22 cellular contexts compared by ENCODE assay signal in genomic region chr16:27333549-27333948, GRCh38. TPM values are rescaled to one million over a fixed set of nuclear protein-coding genes. Genes with fewer than 3 reads are reported as not detected.
DNase-seq lines count a peak whose midpoint lies in the region; ATAC-seq and TF ChIP-seq lines count a peak whose summit lies in the region.
"Had no signal": no experiment of that assay in that cellular context is flagged by ENCODE, and none has a peak within 500 bp of the region (broad histone marks: within the 10 kb centered on the region; RNA-seq: fewer than 3 reads in every experiment).

No MANE protein-coding gene starts in this region.

- no peaks in the 10 kb centered on the region for H3K9me3 Mint-ChIP-seq in osteocyte (ENCODE audit: unreplicated experiment)
- H3K9me3 Mint-ChIP-seq: type B pancreatic cell had no signal

- no peak for TF ChIP-seq EP300 in esophagus muscularis mucosa (IDR thresholded peaks at IDR 0.05)

- BruUV-seq in A673 (replicated peaks; lab: Mats Ljungman, UMichigan), result no TSS peak

- POLR2A ChIA-PET in A673 (lab: Charles Lee; ENCODE audit: low non-redundant PET), result no interaction called here

- peaks cover 20% of the 10 kb centered on the region for H3K36me3 ChIP-seq in left ventricle myocardium inferior
- H3K36me3 ChIP-seq in right atrium auricular region, result peaks cover 22% of the 10 kb centered on the region
- H3K36me3 ChIP-seq in esophagus muscularis mucosa, result peaks cover 0 to 38% (median 22%) of the 10 kb centered on the region in 4 donors
- H3K36me3 ChIP-seq in A673 (ENCODE audit: insufficient read depth, low read length, poor library complexity, severe bottlenecking), result no peaks in the 10 kb centered on the region
- H3K36me3 ChIP-seq: neural progenitor cell had no signal

- no peaks in the 10 kb centered on the region for H3K27me3 ChIP-seq in left ventricle myocardium inferior (ENCODE audit: low read depth)
- no peaks in the 10 kb centered on the region for H3K27me3 ChIP-seq in right atrium auricular region
- H3K27me3 ChIP-seq in esophagus muscularis mucosa, result no peaks in the 10 kb centered on the region
- H3K27me3 ChIP-seq in A673 (replicated peaks; ENCODE audit: insufficient read depth, low read depth, low read length, poor library complexity), result no peaks in the 10 kb centered on the region
- H3K27me3 ChIP-seq: heart left ventricle, neural progenitor cell had no signal

- H3K4me1 ChIP-seq in left ventricle myocardium inferior, result peaks cover 47% of the 10 kb centered on the region
- H3K4me1 ChIP-seq in right atrium auricular region, result peaks cover 0 to 33% of the 10 kb centered on the region in 2 donors
- H3K4me1 ChIP-seq in esophagus muscularis mucosa, result peaks cover 27 to 98% (median 96%) of the 10 kb centered on the region in 4 donors
- H3K4me1 ChIP-seq in A673 (ENCODE audit: insufficient read depth, low read length, poor library complexity, severe bottlenecking), result peaks cover 17% of the 10 kb centered on the region
- H3K4me1 ChIP-seq: neural progenitor cell had no signal

- no peak for ATAC-seq in GM18511 (IDR thresholded peaks at IDR 0.05; ENCODE audit: unreplicated experiment)
- ATAC-seq: GM23338, heart left ventricle had no signal

- intact Hi-C loops in left ventricle myocardium inferior (cut with micrococcal nuclease), result no loop called here
- intact Hi-C loops in esophagus muscularis mucosa (cut with DNase I), result no loop called here
- intact Hi-C loops in A673 (cut with micrococcal nuclease; ENCODE audit: unreplicated experiment), result no loop called here

- CTCF ChIA-PET in A673 (lab: Charles Lee), result no interaction called here

- no peak for TF ChIP-seq POLR2A in esophagus muscularis mucosa (IDR thresholded peaks at IDR 0.05; ENCODE audit: low read depth)

- H3K27ac ChIP-seq in left ventricle myocardium inferior (replicated peaks) (peak overlapping the region; percentile 91), right atrium auricular region (peak overlapping the region in 1 of 2 donors; percentile 41), esophagus muscularis mucosa (replicated peaks in 1 of 4) (peak overlapping the region; percentile 97 to 99 (median 98)), A673 (ENCODE audit: low read depth, low read length, poor library complexity, severe bottlenecking) (no peak overlapping the region)
- H3K27ac ChIP-seq: neural progenitor cell had no signal

- peaks cover 37% of the 10 kb centered on the region for H3K4me1 Mint-ChIP-seq in osteocyte (ENCODE audit: unreplicated experiment)

- H3K27ac Mint-ChIP-seq in osteocyte (ENCODE audit: unreplicated experiment), result peak overlapping the region; percentile 70
- H3K27ac Mint-ChIP-seq: endodermal cell, GM23338, neural progenitor cell, type B pancreatic cell had no signal

- TF ChIP-seq CTCF in left ventricle myocardium inferior (IDR thresholded peaks at IDR 0.05; ENCODE audit: borderline replicate concordance) (no peak), right atrium auricular region (IDR thresholded peaks at IDR 0.05) (no peak), esophagus muscularis mucosa (IDR thresholded peaks at IDR 0.05) (no peak), osteocyte (IDR thresholded peaks at IDR 0.05) (no peak), A673 (conservative IDR thresholded peaks at IDR 0.05; ENCODE audit: low read depth, low read length) (no peak)

- H3K36me3 Mint-ChIP-seq in osteocyte (ENCODE audit: unreplicated experiment), result peaks cover 10% of the 10 kb centered on the region
- H3K36me3 Mint-ChIP-seq: neural progenitor cell, type B pancreatic cell had no signal

- no peaks in the 10 kb centered on the region for H3K27me3 Mint-ChIP-seq in osteocyte (ENCODE audit: unreplicated experiment)
- H3K27me3 Mint-ChIP-seq: type B pancreatic cell had no signal

- no peak overlapping the region for H3K4me3 Mint-ChIP-seq in osteocyte (ENCODE audit: unreplicated experiment)
- H3K4me3 Mint-ChIP-seq: endodermal cell, GM23338, neural progenitor cell, type B pancreatic cell had no signal

- no peaks in the 10 kb centered on the region for H3K9me3 ChIP-seq in left ventricle myocardium inferior (replicated peaks)
- H3K9me3 ChIP-seq in right atrium auricular region, result no peaks in the 10 kb centered on the region
- H3K9me3 ChIP-seq in esophagus muscularis mucosa, result no peaks in the 10 kb centered on the region
- no peaks in the 10 kb centered on the region for H3K9me3 ChIP-seq in A673 (ENCODE audit: low read depth, low read length, poor library complexity, severe bottlenecking)
- H3K9me3 ChIP-seq: SK-N-SH had no signal

- WGBS in esophagus muscularis mucosa, result 80% methylated on average over 3 of the region's 3 CpGs

- DNase-seq in left ventricle myocardium inferior (no peak), right atrium auricular region (ENCODE audit: low spot score) (no peak), esophagus muscularis mucosa (ENCODE audit: extremely low spot score) (no peak), osteocyte (ENCODE audit: extremely low spot score, unreplicated experiment) (no peak), AML-193 (lab: John Stamatoyannopoulos, UW) (no peak), A673 (ENCODE audit: low spot score) (no peak), hypothalamus (lab: John Stamatoyannopoulos, UW) (no peak)
- DNase-seq: activated CD4-positive, alpha-beta T cell treated with anti-CD3 and anti-CD28 coated beads, Interleukin-2, amount 50 U/mL, for 4 hours; activated CD8-positive, alpha-beta memory T cell treated with anti-CD3 and anti-CD28 coated beads, Interleukin-2, amount 50 U/mL, for 4 hours; cortex of kidney; EL; endodermal cell; NCI-H526; SK-N-SH; stimulated activated CD4-positive, alpha-beta T cell treated with anti-CD3 and anti-CD28 coated beads, Interleukin-4, amount 100 ng/mL, for 1 hour; stimulated activated naive CD4-positive, alpha-beta T cell treated with Interleukin-2 at 50 U/mL for 16 hours had no signal

- H3K4me3 ChIP-seq in left ventricle myocardium inferior (no peak overlapping the region), right atrium auricular region (no peak overlapping the region), esophagus muscularis mucosa (peak overlapping the region; percentile 17 to 39 (median 30)), A673 (ENCODE audit: low read depth, low read length, poor library complexity, severe bottlenecking) (no peak overlapping the region)
- H3K4me3 ChIP-seq: GM23338, heart left ventricle, neural progenitor cell, smooth muscle cell had no signal

RNA-seq across cellular contexts. Expression of gene IL4R, which starts 19.8 kb away (rescaled TPM):
- total RNA-seq in left ventricle myocardium inferior, result 12.0 TPM
- 10 to 100 TPM; 11.9 to 35.5 TPM for total RNA-seq in right atrium auricular region
- 100 to 1,000 TPM in 3 of 4 donors, 10 to 100 TPM in 1; 72.7 to 167 (median 116) TPM for total RNA-seq in esophagus muscularis mucosa
- 34.5 and 35.9 TPM in 2 replicates for total RNA-seq in osteocyte
- 22.9 and 27.4 TPM in 2 replicates for total RNA-seq in A673 (2021)

Comparison
In these comparisons a context has a peak if more than half of its experiments do, and no peak if none do; other contexts are left out.
1. H3K4me3 ChIP-seq: peak in esophagus muscularis mucosa (4 of 4); none in left ventricle myocardium inferior (single experiment), right atrium auricular region (0 of 2) and A673 (single experiment).